In genomic region chr18:27404855-27405254, GRCh38 we compare ENCODE assay signal across 1 cellular context.
TF ChIP-seq lines count a peak whose summit lies in the region.

No MANE protein-coding gene starts in this region.

TF ChIP-seq in WTC11, 78 proteins besides CTCF, POLR2A, EP300 and RAD21 (continued from another document):
- TF ChIP-seq, protein P1, sequence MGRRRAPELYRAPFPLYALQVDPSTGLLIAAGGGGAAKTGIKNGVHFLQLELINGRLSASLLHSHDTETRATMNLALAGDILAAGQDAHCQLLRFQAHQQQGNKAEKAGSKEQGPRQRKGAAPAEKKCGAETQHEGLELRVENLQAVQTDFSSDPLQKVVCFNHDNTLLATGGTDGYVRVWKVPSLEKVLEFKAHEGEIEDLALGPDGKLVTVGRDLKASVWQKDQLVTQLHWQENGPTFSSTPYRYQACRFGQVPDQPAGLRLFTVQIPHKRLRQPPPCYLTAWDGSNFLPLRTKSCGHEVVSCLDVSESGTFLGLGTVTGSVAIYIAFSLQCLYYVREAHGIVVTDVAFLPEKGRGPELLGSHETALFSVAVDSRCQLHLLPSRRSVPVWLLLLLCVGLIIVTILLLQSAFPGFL (CRISPR knock-in tag; IDR thresholded peaks at IDR 0.05; ENCODE audit: borderline replicate concordance): no peak
- TF ChIP-seq, protein P2, sequence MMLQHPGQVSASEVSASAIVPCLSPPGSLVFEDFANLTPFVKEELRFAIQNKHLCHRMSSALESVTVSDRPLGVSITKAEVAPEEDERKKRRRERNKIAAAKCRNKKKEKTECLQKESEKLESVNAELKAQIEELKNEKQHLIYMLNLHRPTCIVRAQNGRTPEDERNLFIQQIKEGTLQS (CRISPR knock-in tag; conservative IDR thresholded peaks at IDR 0.05): no peak
- TF ChIP-seq ATF2 (CRISPR knock-in tag; IDR thresholded peaks at IDR 0.05; ENCODE audit: borderline replicate concordance, low read depth) (no peak), ATF1 (CRISPR knock-in tag; IDR thresholded peaks at IDR 0.05) (no peak), RORB (CRISPR knock-in tag; IDR thresholded peaks at IDR 0.05) (no peak), MXD4 (CRISPR knock-in tag; IDR thresholded peaks at IDR 0.05; ENCODE audit: borderline replicate concordance) (no peak), ELF4 (CRISPR knock-in tag; IDR thresholded peaks at IDR 0.05; ENCODE audit: low read depth) (no peak), TEAD1 (CRISPR knock-in tag; IDR thresholded peaks at IDR 0.05) (no peak), FOXK1 (CRISPR knock-in tag; IDR thresholded peaks at IDR 0.05) (no peak), SMAD3 (CRISPR knock-in tag; IDR thresholded peaks at IDR 0.05; ENCODE audit: borderline replicate concordance) (no peak)
